In genomic region chr9:126915281-126915816, GRCh38 we compare ENCODE assay signal across 8 cellular contexts.
DNase-seq lines count a peak whose midpoint lies in the region; ATAC-seq and TF ChIP-seq lines count a peak whose summit lies in the region.

No MANE protein-coding gene starts in this region.

- peak overlapping the region; percentile 4 for H3K4me3 ChIP-seq in astrocyte of the spinal cord (ENCODE audit: low read depth, low read length)

- DNase-seq in ACHN = peak; percentile 6
- DNase-seq in NCI-H748 treated with DMSO at 0.1 percent for 48 hours (lab: John Stamatoyannopoulos, UW) = peak; percentile 60
- DNase-seq in astrocyte of the spinal cord (ENCODE audit: low read depth, low spot score) = no peak
- DNase-seq in iPS-NIHi7 (ENCODE audit: extremely low spot score) = peak; percentile 83
- peak; percentile 10 to 25 (median 14) for DNase-seq in stimulated activated CD4-positive, alpha-beta T cell treated with anti-CD3 and anti-CD28 coated beads, TNF-alpha, amount 100 ng/mL, for 4 hours (ENCODE audit: low read depth in 3 of 3)
- DNase-seq in GM13977 (ENCODE audit: low spot score) = no peak
- no peak for DNase-seq in Kasumi-1 (lab: John Stamatoyannopoulos, UW)

- in situ Hi-C loops in ACHN (cut with HindIII; ENCODE audit: low pct_ligation_motif_present, low pct_unique_long_range_greater_than_20kb, low sequenced_read_pairs) (no loop called here), astrocyte of the spinal cord (cut with HindIII; ENCODE audit: low sequenced_read_pairs) (no loop called here), GM13977 (cut with MboI; ENCODE audit: low pct_unique_long_range_greater_than_20kb, low sequenced_read_pairs, unreplicated experiment) (no loop called here)

- TF ChIP-seq CTCF in astrocyte of the spinal cord (IDR thresholded peaks at IDR 0.05; ENCODE audit: low read depth, low read length) = no peak
- no peak for TF ChIP-seq CTCF in GM13977 (IDR thresholded peaks at IDR 0.05; ENCODE audit: extremely low read depth, insufficient read depth, missing control alignments)

- peak; percentile 3 for ATAC-seq in GM21717 (IDR thresholded peaks at IDR 0.05; ENCODE audit: unreplicated experiment)

Comparison
In these comparisons a context has a peak if more than half of its experiments do, and no peak if none do; other contexts are left out.
1. DNase-seq: peak in ACHN (single experiment), NCI-H748 treated with DMSO at 0.1 percent for 48 hours (single experiment), iPS-NIHi7 (single experiment) and stimulated activated CD4-positive, alpha-beta T cell treated with anti-CD3 and anti-CD28 coated beads, TNF-alpha, amount 100 ng/mL, for 4 hours (3 of 3); none in astrocyte of the spinal cord (single experiment), GM13977 (single experiment) and Kasumi-1 (0 of 2).